18 cellular contexts compared by ENCODE assay signal in the genomic region with DNA sequence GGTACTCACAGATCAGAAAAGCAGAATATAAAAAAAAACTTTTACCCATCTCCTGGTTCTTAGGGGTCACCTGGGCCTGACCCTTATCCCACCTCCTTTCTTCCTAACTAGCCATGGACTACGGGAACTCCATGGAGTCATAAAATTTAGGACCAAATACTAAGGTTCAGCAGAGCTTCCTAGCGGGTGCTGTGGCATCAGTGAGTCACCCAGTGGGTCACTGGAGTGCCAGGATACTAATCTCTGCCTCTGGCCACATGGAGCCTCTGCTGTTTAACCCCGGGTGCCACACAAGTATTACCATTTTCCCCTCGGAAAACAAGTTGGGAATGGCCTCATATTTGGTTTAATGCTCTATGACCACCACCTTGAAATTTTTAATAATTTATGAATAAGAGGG. TPM values are rescaled to one million over a fixed set of nuclear protein-coding genes. Genes with fewer than 3 reads are reported as not detected.
A peak's percentile ranks its signal among the peaks of the same experiment; 100 is the strongest.
DNase-seq lines count a peak whose midpoint lies in the region; ATAC-seq, FAIRE-seq and TF ChIP-seq lines count a peak whose summit lies in the region.
"Had no signal": no experiment of that assay in that cellular context is flagged by ENCODE, and none has a peak within 500 bp of the region (broad histone marks: within the 10 kb centered on the region; RNA-seq: fewer than 3 reads in every experiment).

No MANE protein-coding gene starts in this region.

- H2AFZ ChIP-seq in GM23338: no peak overlapping the region

- ATAC-seq in naive thymus-derived CD4-positive, alpha-beta T cell: no peak
- ATAC-seq in GM23338 (no peak), HG03196 (IDR thresholded peaks at IDR 0.05; ENCODE audit: unreplicated experiment) (no peak)
- ATAC-seq: Right ventricle myocardium inferior, upper lobe of right lung had no signal

- no peak overlapping the region for H3K27ac ChIP-seq in naive thymus-derived CD4-positive, alpha-beta T cell (ENCODE audit: low read depth, low read length)
- no peak overlapping the region for H3K27ac ChIP-seq in GM23338 (ENCODE audit: low read depth)
- H3K27ac ChIP-seq in WERI-Rb-1: no peak overlapping the region
- H3K27ac ChIP-seq: breast epithelium, upper lobe of right lung had no signal

- H3K27me3 ChIP-seq in naive thymus-derived CD4-positive, alpha-beta T cell (ENCODE audit: control insufficient read depth in 2 of 2, insufficient read depth in 2 of 2, low read length in 2 of 2): no peaks in the 10 kb centered on the region
- H3K27me3 ChIP-seq in GM23338 (ENCODE audit: insufficient read depth) (no peaks in the 10 kb centered on the region), WERI-Rb-1 (ENCODE audit: insufficient read depth, low read depth, severe bottlenecking) (no peaks in the 10 kb centered on the region)
- H3K27me3 ChIP-seq: breast epithelium, upper lobe of right lung had no signal

- no peak for TF ChIP-seq POLR2A in H54 (IDR thresholded peaks at IDR 0.05; ENCODE audit: low read depth, low read length)

- H3K9me3 ChIP-seq in naive thymus-derived CD4-positive, alpha-beta T cell (ENCODE audit: control insufficient read depth in 2 of 3, low read length in 3 of 3): no peaks in the 10 kb centered on the region
- no peaks in the 10 kb centered on the region for H3K9me3 ChIP-seq in WERI-Rb-1 (ENCODE audit: severe bottlenecking)
- H3K9me3 ChIP-seq: breast epithelium, upper lobe of right lung had no signal

- TF ChIP-seq CTCF in GM23338 (conservative IDR thresholded peaks at IDR 0.05; ENCODE audit: low read depth in 2 of 2) (no peak), WERI-Rb-1 (IDR thresholded peaks at IDR 0.05; ENCODE audit: low read depth, low read length) (no peak)

- peaks cover 41% of the 10 kb centered on the region for H3K4me1 Mint-ChIP-seq in activated CD4-positive, alpha-beta T cell treated with anti-CD3 and anti-CD28 coated beads, Interleukin-2, amount 10 ng/mL, durations not matched to agents 24 days and 14 days
- peaks cover 59% of the 10 kb centered on the region for H3K4me1 Mint-ChIP-seq in activated CD4-positive, alpha-beta memory T cell treated with anti-CD3 and anti-CD28 coated beads for 36 hours (ENCODE audit: low read depth)
- H3K4me1 Mint-ChIP-seq in naive thymus-derived CD4-positive, alpha-beta T cell: peaks cover 25 to 65% (median 54%) of the 10 kb centered on the region in 7 donors
- peaks cover 5% of the 10 kb centered on the region for H3K4me1 Mint-ChIP-seq in GM23338

- DNase-seq in activated CD4-positive, alpha-beta T cell treated with anti-CD3 and anti-CD28 coated beads, Interleukin-2, amount 10 ng/mL, durations not matched to agents 24 days and 14 days: no peak
- no peak for DNase-seq in activated CD4-positive, alpha-beta T cell treated with anti-CD3 and anti-CD28 coated beads for 48 hours
- peak; percentile 59 for DNase-seq in H54 (ENCODE audit: insufficient read length, low spot score)
- DNase-seq in activated CD4-positive, alpha-beta memory T cell treated with anti-CD3 and anti-CD28 coated beads for 36 hours: no peak
- no peak for DNase-seq in naive thymus-derived CD4-positive, alpha-beta T cell
- no peak for DNase-seq in GM23338 (ENCODE audit: low spot score)
- DNase-seq in WERI-Rb-1: no peak
- DNase-seq: KG1, T-helper 9 cell, upper lobe of right lung had no signal

- peaks cover 18% of the 10 kb centered on the region for H4K20me1 ChIP-seq in GM23338 (replicated peaks; ENCODE audit: insufficient read depth)

- no peaks in the 10 kb centered on the region for H3F3A ChIP-seq in GM23338 (replicated peaks; ENCODE audit: low read depth)

- H3K4me1 ChIP-seq in naive thymus-derived CD4-positive, alpha-beta T cell (ENCODE audit: control insufficient read depth in 2 of 2, insufficient read depth in 2 of 2, low read length in 2 of 2): peaks cover 4 to 17% of the 10 kb centered on the region in 2 donors
- no peaks in the 10 kb centered on the region; the same call in 1 of the 2 replicates for H3K4me1 ChIP-seq in GM23338 (ENCODE audit: insufficient read depth)
- H3K4me1 ChIP-seq: breast epithelium had no signal

- H3K4me3 Mint-ChIP-seq in activated CD4-positive, alpha-beta T cell treated with anti-CD3 and anti-CD28 coated beads, Interleukin-2, amount 10 ng/mL, durations not matched to agents 24 days and 14 days: no peak overlapping the region
- no peak overlapping the region for H3K4me3 Mint-ChIP-seq in activated CD4-positive, alpha-beta memory T cell treated with anti-CD3 and anti-CD28 coated beads for 36 hours
- H3K4me3 Mint-ChIP-seq in naive thymus-derived CD4-positive, alpha-beta T cell: peak overlapping the region in 2 of 10 donors; percentile 32 to 44
- H3K4me3 Mint-ChIP-seq in GM23338: no peak overlapping the region

- H3K79me2 ChIP-seq in GM23338 (replicated peaks; ENCODE audit: insufficient read depth): peaks cover 44% of the 10 kb centered on the region

- intact Hi-C loops in activated CD4-positive, alpha-beta T cell treated with anti-CD3 and anti-CD28 coated beads, Interleukin-2, amount 10 ng/mL, durations not matched to agents 24 days and 14 days (cut with micrococcal nuclease): loop anchor here (2.0 kb wide), 1 partner anchor 65 kb away; no protein-coding TSS in a partner anchor
- intact Hi-C loops in activated CD4-positive, alpha-beta memory T cell treated with anti-CD3 and anti-CD28 coated beads for 36 hours (cut with micrococcal nuclease): loop anchor here (1.0 to 2.0 kb wide), 3 partner anchors 8 to 242 kb away; no protein-coding TSS in a partner anchor
- intact Hi-C loops in naive thymus-derived CD4-positive, alpha-beta T cell (cut with micrococcal nuclease): no loop called here

- H3K9me2 ChIP-seq in GM23338 (ENCODE audit: insufficient read depth): no peaks in the 10 kb centered on the region

- H3K36me3 Mint-ChIP-seq in activated CD4-positive, alpha-beta T cell treated with anti-CD3 and anti-CD28 coated beads, Interleukin-2, amount 10 ng/mL, durations not matched to agents 24 days and 14 days (ENCODE audit: low read depth): peaks cover 43% of the 10 kb centered on the region
- peaks cover 48% of the 10 kb centered on the region for H3K36me3 Mint-ChIP-seq in activated CD4-positive, alpha-beta memory T cell treated with anti-CD3 and anti-CD28 coated beads for 36 hours
- H3K36me3 Mint-ChIP-seq in naive thymus-derived CD4-positive, alpha-beta T cell: peaks cover 12 to 49% (median 25%) of the 10 kb centered on the region in 5 donors
- peaks cover 59% of the 10 kb centered on the region for H3K36me3 Mint-ChIP-seq in GM23338 (ENCODE audit: low read depth)

- peaks cover 0 to 58% (median 0%) of the 10 kb centered on the region in 3 experiments for H3K36me3 ChIP-seq in naive thymus-derived CD4-positive, alpha-beta T cell (ENCODE audit: control insufficient read depth in 2 of 3, insufficient read depth in 3 of 3, low read length in 3 of 3)
- peaks cover 23% of the 10 kb centered on the region for H3K36me3 ChIP-seq in GM23338 (ENCODE audit: insufficient read depth)
- H3K36me3 ChIP-seq in WERI-Rb-1: peaks cover 53% of the 10 kb centered on the region

- H3K4me2 ChIP-seq in GM23338: no peak overlapping the region

- H3K27me3 Mint-ChIP-seq in activated CD4-positive, alpha-beta T cell treated with anti-CD3 and anti-CD28 coated beads, Interleukin-2, amount 10 ng/mL, durations not matched to agents 24 days and 14 days: no peaks in the 10 kb centered on the region
- H3K27me3 Mint-ChIP-seq in activated CD4-positive, alpha-beta memory T cell treated with anti-CD3 and anti-CD28 coated beads for 36 hours: no peaks in the 10 kb centered on the region
- no peaks in the 10 kb centered on the region for H3K27me3 Mint-ChIP-seq in naive thymus-derived CD4-positive, alpha-beta T cell
- peaks cover 10% of the 10 kb centered on the region for H3K27me3 Mint-ChIP-seq in GM23338 (ENCODE audit: insufficient read depth, low read depth, poor library complexity)
- H3K27me3 Mint-ChIP-seq: stimulated activated naive CD8-positive, alpha-beta T cell treated with anti-CD3 and anti-CD28 coated beads, Interleukin-15, amount 100 ng/mL, for 72 hours had no signal

- POLR2A ChIA-PET in activated CD4-positive, alpha-beta memory T cell treated with anti-CD3 and anti-CD28 coated beads for 36 hours (lab: Charles Lee): interaction anchor here (1.0 to 1.4 kb wide), 3 partner anchors 65 to 274 kb away, joined by 3 to 10 read pairs (median 3); a partner anchor contains a TSS
- POLR2A ChIA-PET in naive thymus-derived CD4-positive, alpha-beta T cell (lab: Charles Lee): interaction anchor here (1.5 kb wide), 1 partner anchor 274 kb away, joined by 7 read pairs; a partner anchor contains a TSS

- peak overlapping the region; percentile 73 for H3K27ac Mint-ChIP-seq in activated CD4-positive, alpha-beta T cell treated with anti-CD3 and anti-CD28 coated beads, Interleukin-2, amount 10 ng/mL, durations not matched to agents 24 days and 14 days
- peak overlapping the region; percentile 34 for H3K27ac Mint-ChIP-seq in activated CD4-positive, alpha-beta memory T cell treated with anti-CD3 and anti-CD28 coated beads for 36 hours
- peak overlapping the region in 6 of 9 donors; percentile 17 to 91 (median 60) for H3K27ac Mint-ChIP-seq in naive thymus-derived CD4-positive, alpha-beta T cell
- no peak overlapping the region for H3K27ac Mint-ChIP-seq in GM23338

- no peaks in the 10 kb centered on the region for H3K9me3 Mint-ChIP-seq in activated CD4-positive, alpha-beta T cell treated with anti-CD3 and anti-CD28 coated beads, Interleukin-2, amount 10 ng/mL, durations not matched to agents 24 days and 14 days
- no peaks in the 10 kb centered on the region for H3K9me3 Mint-ChIP-seq in activated CD4-positive, alpha-beta memory T cell treated with anti-CD3 and anti-CD28 coated beads for 36 hours
- no peaks in the 10 kb centered on the region for H3K9me3 Mint-ChIP-seq in naive thymus-derived CD4-positive, alpha-beta T cell
- no peaks in the 10 kb centered on the region for H3K9me3 Mint-ChIP-seq in GM23338
- H3K9me3 Mint-ChIP-seq: stimulated activated naive CD8-positive, alpha-beta T cell treated with anti-CD3 and anti-CD28 coated beads, Interleukin-15, amount 100 ng/mL, for 72 hours had no signal

- no peak overlapping the region for H3K4me3 ChIP-seq in naive thymus-derived CD4-positive, alpha-beta T cell (ENCODE audit: low read length)
- H3K4me3 ChIP-seq in GM23338 (no peak overlapping the region), WERI-Rb-1 (ENCODE audit: low read depth, low read length) (no peak overlapping the region)
- H3K4me3 ChIP-seq: breast epithelium, upper lobe of right lung had no signal

- no peak for FAIRE-seq in H54 (lab: Jason Lieb, UNC)

- CTCF ChIA-PET in activated CD4-positive, alpha-beta memory T cell treated with anti-CD3 and anti-CD28 coated beads for 36 hours (lab: Charles Lee): interaction anchor here (0.9 to 13.7 kb wide), 12 partner anchors 8 to 245 kb away, joined by 3 to 206 read pairs (median 8); a partner anchor contains a TSS
- CTCF ChIA-PET in naive thymus-derived CD4-positive, alpha-beta T cell (lab: Charles Lee): interaction anchor here (0.7 to 1.1 kb wide), 2 partner anchors 12 to 61 kb away, joined by 3 read pairs; no protein-coding TSS in a partner anchor

RNA-seq across cellular contexts. Expression of a gene that starts 6.9 kb away (rescaled TPM):
- 11.0 TPM in 2 replicates for total RNA-seq in activated CD4-positive, alpha-beta T cell treated with anti-CD3 and anti-CD28 coated beads, Interleukin-2, amount 10 ng/mL, durations not matched to agents 24 days and 14 days
- 1 to 10 TPM; 5.5 to 5.7 TPM for total RNA-seq in activated CD4-positive, alpha-beta memory T cell treated with anti-CD3 and anti-CD28 coated beads for 36 hours
- 10 to 100 TPM in 3 of 5 experiments, 1 to 10 TPM in 2; 5.8 to 12.9 (median 10.7) TPM for total RNA-seq in naive thymus-derived CD4-positive, alpha-beta T cell
- polyA plus RNA-seq in naive thymus-derived CD4-positive, alpha-beta T cell: 1 to 10 TPM; 2.2 to 3.2 TPM
- 24.1 and 26.7 TPM in 2 replicates for total RNA-seq in GM23338 (2014; rRNA removed; shearing (Covaris generic))
- 5.5 and 6.6 TPM in 2 replicates for polyA plus RNA-seq in GM23338 (2016; fragmentation: Nextera tagmentation; extraction: Ambion mirVana)

RNA-seq across cellular contexts. Expression of a gene that starts 16.9 kb away (rescaled TPM):
- total RNA-seq in activated CD4-positive, alpha-beta T cell treated with anti-CD3 and anti-CD28 coated beads, Interleukin-2, amount 10 ng/mL, durations not matched to agents 24 days and 14 days: 0.57 TPM in 1 of 2 replicates, not detected in the other
- not detected for total RNA-seq in activated CD4-positive, alpha-beta memory T cell treated with anti-CD3 and anti-CD28 coated beads for 36 hours
- 1 to 10 TPM in 1 of 5 experiments, under 1 TPM in 3, not detected in 1; 0.49 to 1.1 (median 0.74) TPM for total RNA-seq in naive thymus-derived CD4-positive, alpha-beta T cell
- not detected for polyA plus RNA-seq in naive thymus-derived CD4-positive, alpha-beta T cell
- 11.9 and 22.0 TPM in 2 replicates for total RNA-seq in GM23338 (2014; rRNA removed; shearing (Covaris generic))
- polyA plus RNA-seq in GM23338 (2016; fragmentation: Nextera tagmentation; extraction: Ambion mirVana): 35.1 and 37.5 TPM in 2 replicates
- total RNA-seq: A673, breast epithelium, dermis microvascular lymphatic vessel endothelial cell, glomerular endothelial cell, Right ventricle myocardium inferior, upper lobe of right lung had no signal

RNA-seq across cellular contexts. Expression of a gene that starts 42.0 kb away (rescaled TPM):
- total RNA-seq in activated CD4-positive, alpha-beta T cell treated with anti-CD3 and anti-CD28 coated beads, Interleukin-2, amount 10 ng/mL, durations not matched to agents 24 days and 14 days: 0.38 and 0.42 TPM in 2 replicates
- under 1 TPM; 0.26 to 0.46 TPM for total RNA-seq in activated CD4-positive, alpha-beta memory T cell treated with anti-CD3 and anti-CD28 coated beads for 36 hours
- total RNA-seq in naive thymus-derived CD4-positive, alpha-beta T cell: 1 to 10 TPM in 3 of 5 experiments, under 1 TPM in 2; 0.44 to 2.0 (median 1.2) TPM
- polyA plus RNA-seq in naive thymus-derived CD4-positive, alpha-beta T cell: under 1 TPM; 0.19 to 0.22 TPM
- 0.62 and 0.66 TPM in 2 replicates for total RNA-seq in GM23338 (2014; rRNA removed; shearing (Covaris generic))
- polyA plus RNA-seq in GM23338 (2016; fragmentation: Nextera tagmentation; extraction: Ambion mirVana): 0.28 and 0.52 TPM in 2 replicates
- total RNA-seq: glomerular endothelial cell, Right ventricle myocardium inferior had no signal

RNA-seq across cellular contexts. Expression of a gene that starts 50.5 kb away (rescaled TPM):
- total RNA-seq in activated CD4-positive, alpha-beta T cell treated with anti-CD3 and anti-CD28 coated beads, Interleukin-2, amount 10 ng/mL, durations not matched to agents 24 days and 14 days: 1.7 TPM in 2 replicates
- under 1 TPM; 0.61 to 0.97 TPM for total RNA-seq in activated CD4-positive, alpha-beta memory T cell treated with anti-CD3 and anti-CD28 coated beads for 36 hours
- total RNA-seq in naive thymus-derived CD4-positive, alpha-beta T cell: 1 to 10 TPM; 1.3 to 2.3 (median 1.9) TPM
- polyA plus RNA-seq in naive thymus-derived CD4-positive, alpha-beta T cell: under 1 TPM; 0.56 to 0.68 TPM
- total RNA-seq in GM23338 (2014; rRNA removed; shearing (Covaris generic)): not detected in 2 replicates
- polyA plus RNA-seq in GM23338 (2016; fragmentation: Nextera tagmentation; extraction: Ambion mirVana): not detected in 2 replicates
- total RNA-seq: Daoy, glomerular endothelial cell, Right ventricle myocardium inferior had no signal

Comparison
In these comparisons a context has a peak if more than half of its experiments do, and no peak if none do; other contexts are left out.
1. intact Hi-C loops: an anchor here in activated CD4-positive, alpha-beta T cell treated with anti-CD3 and anti-CD28 coated beads, Interleukin-2, amount 10 ng/mL, durations not matched to agents 24 days and 14 days (2.0 kb wide) and activated CD4-positive, alpha-beta memory T cell treated with anti-CD3 and anti-CD28 coated beads for 36 hours (1.0 to 2.0 kb wide); none called in naive thymus-derived CD4-positive, alpha-beta T cell.